Comparison of ENCODE assay signal across 26 cellular contexts in genomic region chr2:99982744-99983143, GRCh38.
"Had no signal": no experiment of that assay in that cellular context is flagged by ENCODE, and none has a peak within 500 bp of the region (broad histone marks: within the 10 kb centered on the region; RNA-seq: fewer than 3 reads in every experiment).

No MANE protein-coding gene starts in this region.

- H3K36me3 Mint-ChIP-seq: activated naive CD8-positive, alpha-beta T cell had no signal

- H3K4me3 ChIP-seq: cardiac muscle cell, colonic mucosa, gastrocnemius medialis, heart left ventricle had no signal

- H3K27ac ChIP-seq: brain microvascular endothelial cell, cardiac muscle cell, colonic mucosa, gastrocnemius medialis, heart left ventricle had no signal

- H3K4me1 ChIP-seq: colonic mucosa, gastrocnemius medialis had no signal

- H3K36me3 ChIP-seq: brain microvascular endothelial cell, cardiac muscle cell, colonic mucosa, gastrocnemius medialis, heart left ventricle had no signal

- ATAC-seq: activated T-cell treated with anti-CD3 and anti-CD28 coated beads, Interleukin-2, amount 50 U/mL, for 4 hours; activated T-helper 17 cell treated with anti-CD3 and anti-CD28 coated beads, Interleukin-2, amount 50 U/mL, for 72 hours; esophagus mucosa; gastrocnemius medialis; heart left ventricle had no signal

- H3K9me3 ChIP-seq: colonic mucosa, gastrocnemius medialis, heart left ventricle had no signal

- H3K4me1 Mint-ChIP-seq: activated CD4-positive, alpha-beta memory T cell treated with anti-CD3 and anti-CD28 coated beads, Interleukin-2, amount 10 ng/mL, durations not matched to agents 7 days and 5 days; activated CD4-positive, alpha-beta T cell treated with anti-CD3 and anti-CD28 coated beads, Interleukin-2, amount 10 ng/mL, durations not matched to agents 7 days and 5 days; activated T-helper 17 cell treated with anti-CD3 and anti-CD28 coated beads, Interleukin-2, amount 50 U/mL, for 72 hours had no signal

- H3K27me3 Mint-ChIP-seq: activated CD4-positive, alpha-beta memory T cell treated with anti-CD3 and anti-CD28 coated beads, Interleukin-2, amount 10 ng/mL, durations not matched to agents 7 days and 5 days; activated CD4-positive, alpha-beta T cell treated with anti-CD3 and anti-CD28 coated beads, Interleukin-2, amount 10 ng/mL, durations not matched to agents 7 days and 5 days; activated naive CD8-positive, alpha-beta T cell; activated T-helper 17 cell treated with anti-CD3 and anti-CD28 coated beads, Interleukin-2, amount 50 U/mL, for 72 hours had no signal

- H3K4me3 Mint-ChIP-seq: activated CD4-positive, alpha-beta memory T cell treated with anti-CD3 and anti-CD28 coated beads, Interleukin-2, amount 10 ng/mL, durations not matched to agents 7 days and 5 days; activated CD4-positive, alpha-beta T cell treated with anti-CD3 and anti-CD28 coated beads, Interleukin-2, amount 10 ng/mL, durations not matched to agents 7 days and 5 days; activated naive CD8-positive, alpha-beta T cell; activated T-cell treated with anti-CD3 and anti-CD28 coated beads, Interleukin-2, amount 50 U/mL, for 4 hours; activated T-helper 17 cell treated with anti-CD3 and anti-CD28 coated beads, Interleukin-2, amount 50 U/mL, for 72 hours had no signal

- H3K27me3 ChIP-seq: brain microvascular endothelial cell, cardiac muscle cell, colonic mucosa, gastrocnemius medialis, heart left ventricle had no signal

- H3K9me3 Mint-ChIP-seq: activated CD4-positive, alpha-beta memory T cell treated with anti-CD3 and anti-CD28 coated beads, Interleukin-2, amount 10 ng/mL, durations not matched to agents 7 days and 5 days; activated CD4-positive, alpha-beta T cell treated with anti-CD3 and anti-CD28 coated beads, Interleukin-2, amount 10 ng/mL, durations not matched to agents 7 days and 5 days; activated T-cell treated with anti-CD3 and anti-CD28 coated beads, Interleukin-2, amount 50 U/mL, for 4 hours; activated T-helper 17 cell treated with anti-CD3 and anti-CD28 coated beads, Interleukin-2, amount 50 U/mL, for 72 hours had no signal

- H3K27ac Mint-ChIP-seq: activated CD4-positive, alpha-beta memory T cell treated with anti-CD3 and anti-CD28 coated beads, Interleukin-2, amount 10 ng/mL, durations not matched to agents 7 days and 5 days; activated CD4-positive, alpha-beta T cell treated with anti-CD3 and anti-CD28 coated beads, Interleukin-2, amount 10 ng/mL, durations not matched to agents 7 days and 5 days; activated naive CD8-positive, alpha-beta T cell; activated T-helper 17 cell treated with anti-CD3 and anti-CD28 coated beads, Interleukin-2, amount 50 U/mL, for 72 hours had no signal

- DNase-seq: activated CD4-positive, alpha-beta memory T cell treated with anti-CD3 and anti-CD28 coated beads, Interleukin-2, amount 10 ng/mL, durations not matched to agents 7 days and 5 days; activated CD4-positive, alpha-beta T cell treated with anti-CD3 and anti-CD28 coated beads for 1 hour; activated CD4-positive, alpha-beta T cell treated with anti-CD3 and anti-CD28 coated beads for 4 hours; activated CD4-positive, alpha-beta T cell treated with anti-CD3 and anti-CD28 coated beads, Interleukin-2, amount 10 ng/mL, durations not matched to agents 7 days and 5 days; activated CD4-positive, alpha-beta T cell treated with anti-CD3 and anti-CD28 coated beads, Interleukin-2, amount 50 U/mL, for 4 hours; activated effector memory CD4-positive, alpha-beta T cell treated with Interleukin-2 at 50 U/mL for 16 hours; activated gamma-delta T cell treated with Interleukin-2 at 50 U/mL for 16 hours; activated naive CD4-positive, alpha-beta T cell treated with anti-CD3 and anti-CD28 coated beads, Interleukin-2, amount 50 U/mL, for 16 hours; activated naive CD4-positive, alpha-beta T cell treated with Interleukin-2 at 50 U/mL for 16 hours; activated T-cell treated with anti-CD3 and anti-CD28 coated beads, Interleukin-2, amount 50 U/mL, for 4 hours; amniotic stem cell; anterior cingulate cortex; brain microvascular endothelial cell; central memory CD4-positive, alpha-beta T cell; cerebellar nuclear complex; colonic mucosa; effector CD8-positive, alpha-beta T cell; foreskin fibroblast; gastrocnemius medialis; glutamatergic neuron; heart left ventricle; T-helper 2 cell had no signal
